Comparison of ENCODE assay signal across 18 cellular contexts in genomic region chr1:175278236-175278635, GRCh38.
"Had no signal": no experiment of that assay in that cellular context is flagged by ENCODE, and none has a peak within 500 bp of the region (broad histone marks: within the 10 kb centered on the region; RNA-seq: fewer than 3 reads in every experiment).

No MANE protein-coding gene starts in this region.

- H3K27me3 ChIP-seq: breast epithelium, esophagus squamous epithelium, gastroesophageal sphincter, heart right ventricle, neural progenitor cell, transverse colon, uterus had no signal

- DNase-seq: activated T-cell treated with anti-CD3 and anti-CD28 coated beads, Interleukin-2, amount 50 U/mL, for 24 hours; endodermal cell; esophagus squamous epithelium; heart right ventricle; immature natural killer cell; naive thymus-derived CD8-positive, alpha-beta T cell; posterior cingulate gyrus; retina; stimulated activated CD4-positive, alpha-beta T cell treated with anti-CD3 and anti-CD28 coated beads, Interleukin-12 subunit alpha, Interleukin-12 subunit beta, amount 100 ng/mL, for 4 hours; stimulated activated CD4-positive, alpha-beta T cell treated with anti-CD3 and anti-CD28 coated beads, Interleukin-1b, Interleukin-23, amount 100 ng/mL, for 48 hours; stimulated activated naive CD8-positive, alpha-beta T cell treated with anti-CD3 and anti-CD28 coated beads, Interleukin-15, amount 100 ng/mL, for 72 hours; transverse colon had no signal

- H3K9me3 ChIP-seq: breast epithelium, esophagus squamous epithelium, gastroesophageal sphincter, heart right ventricle, transverse colon, uterus had no signal

- H3K36me3 ChIP-seq: breast epithelium, esophagus squamous epithelium, gastroesophageal sphincter, heart right ventricle, neural progenitor cell, transverse colon, uterus had no signal

- H3K4me3 ChIP-seq: breast epithelium, coronary artery, esophagus squamous epithelium, gastroesophageal sphincter, heart right ventricle, lung, neural progenitor cell, transverse colon, uterus had no signal

- H3K4me1 ChIP-seq: breast epithelium, esophagus squamous epithelium, gastroesophageal sphincter, neural progenitor cell, transverse colon, uterus had no signal

- H3K9ac ChIP-seq: neural progenitor cell had no signal

- H3K27ac ChIP-seq: coronary artery, neural progenitor cell had no signal
